25 cellular contexts compared by ENCODE assay signal in the genomic region with DNA sequence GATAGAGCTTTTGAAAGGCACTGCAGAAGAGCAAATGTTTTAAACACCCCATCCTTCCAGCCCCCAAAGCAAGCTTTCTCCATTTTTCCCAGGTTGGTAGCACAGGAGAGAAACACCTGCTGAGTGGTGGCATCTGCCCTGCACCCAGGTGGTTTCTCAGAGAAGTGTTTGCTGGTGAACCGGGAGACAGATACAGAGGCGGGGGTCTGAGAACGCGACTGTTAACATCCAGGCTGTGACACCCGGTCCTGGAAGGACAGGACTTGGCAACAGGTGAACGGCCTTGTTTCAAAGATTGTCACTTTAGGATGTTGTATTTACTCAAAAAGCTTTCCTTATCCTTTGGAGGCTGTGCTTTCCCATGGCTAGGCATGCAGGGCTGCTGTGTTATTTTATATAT.
"Had no signal": no experiment of that assay in that cellular context is flagged by ENCODE, and none has a peak within 500 bp of the region (broad histone marks: within the 10 kb centered on the region; RNA-seq: fewer than 3 reads in every experiment).

No MANE protein-coding gene starts in this region.

- H3K4me2 ChIP-seq: KMS-11 had no signal

- H3K9ac ChIP-seq: KMS-11 had no signal

- H3K36me3 ChIP-seq: MG63, SJSA1 had no signal

- H3K27me3 ChIP-seq: MG63 had no signal

- ATAC-seq: activated CD8-positive, alpha-beta T cell treated with anti-CD3 and anti-CD28 coated beads, Interleukin-2, amount 10 ng/mL, durations not matched to agents 7 days and 5 days; PC-3; T-helper 17 cell; WTC11 had no signal

- H3K4me3 ChIP-seq: MG63, SJSA1 had no signal

- H3K4me1 ChIP-seq: SJSA1 had no signal

- DNase-seq: activated CD4-positive, alpha-beta T cell treated with anti-CD3 and anti-CD28 coated beads for 48 hours; activated CD4-positive, alpha-beta T cell treated with anti-CD3 and anti-CD28 coated beads, Interleukin-2, amount 50 U/mL, for 4 hours; activated CD4-positive, CD25-positive, alpha-beta regulatory T cell treated with anti-CD3 and anti-CD28 coated beads, Interleukin-2, amount 50 U/mL, for 72 hours; activated CD8-positive, alpha-beta memory T cell treated with anti-CD3 and anti-CD28 coated beads, Interleukin-2, amount 50 U/mL, for 48 hours; activated CD8-positive, alpha-beta T cell treated with anti-CD3 and anti-CD28 coated beads, Interleukin-2, amount 10 ng/mL, durations not matched to agents 7 days and 5 days; activated effector memory CD4-positive, alpha-beta T cell treated with Interleukin-2 at 50 U/mL for 16 hours; activated naive CD4-positive, alpha-beta T cell treated with Interleukin-2 at 50 U/mL for 16 hours; activated T-cell treated with anti-CD3 and anti-CD28 coated beads, Interleukin-2, amount 50 U/mL, for 1 hour; amygdala; MG63; MV-4-11; NCI-H1092 treated with DMSO at 0.1 percent for 48 hours; NCI-H1436 treated with DMSO at 0.1 percent for 48 hours; NCI-H1930; NCI-H2107; NCI-H2227 treated with DMSO at 0.1 percent for 48 hours; NCI-H526; NCI-H82; PC-3; SHP77; T-helper 17 cell; T-helper 9 cell had no signal

- H3K9me3 ChIP-seq: MG63, SJSA1 had no signal

- H3K27ac ChIP-seq: KMS-11, SJSA1 had no signal
